2 cellular contexts compared by ENCODE assay signal in the genomic region with DNA sequence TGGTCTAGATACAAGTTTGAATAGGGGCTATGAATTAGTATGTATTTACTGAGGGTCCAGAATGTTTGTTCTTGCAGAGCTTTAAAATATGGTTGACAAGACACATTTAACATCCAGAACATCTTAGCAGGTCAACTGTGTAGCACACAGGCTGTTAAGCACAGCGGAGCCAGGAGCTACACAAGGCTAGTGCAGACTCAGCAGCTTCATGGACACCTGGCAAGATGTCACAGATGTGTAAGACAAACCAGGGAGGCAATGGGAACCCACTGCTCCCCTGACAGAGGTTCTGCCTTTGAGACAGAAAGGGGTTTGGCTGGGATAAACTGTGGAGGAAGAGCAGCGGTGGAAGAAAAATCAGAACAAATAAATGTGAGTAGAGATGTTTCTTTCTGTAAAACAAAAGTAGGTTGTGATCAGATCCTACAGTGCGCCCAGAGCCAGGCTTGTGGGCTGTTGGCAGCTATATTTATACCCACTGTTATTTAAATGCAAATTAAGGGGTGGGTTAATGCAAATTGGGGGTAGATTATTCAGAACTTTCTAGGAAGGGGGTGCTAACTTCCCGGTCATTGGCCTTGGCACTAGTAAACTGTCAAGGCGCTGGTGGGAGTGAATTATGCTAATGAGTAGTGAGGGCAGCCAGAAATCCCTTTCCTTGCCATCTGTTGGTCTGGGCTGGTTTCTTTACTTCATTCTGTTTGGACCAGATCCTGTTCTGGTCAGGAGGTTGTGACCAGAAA.
TF ChIP-seq lines count a peak whose summit lies in the region.

No MANE protein-coding gene starts in this region.

TF ChIP-seq in GM12891, 5 proteins besides CTCF, POLR2A, EP300 and RAD21:
- TF ChIP-seq PAX5 (IDR thresholded peaks at IDR 0.05; ENCODE audit: insufficient read depth, low read length, severe bottlenecking) (no peak), SPI1 (IDR thresholded peaks at IDR 0.05; ENCODE audit: low read depth, low read length) (no peak)

TF ChIP-seq in H1, 55 proteins besides CTCF, POLR2A, EP300 and RAD21:
- TF ChIP-seq NANOG (IDR thresholded peaks at IDR 0.05; ENCODE audit: insufficient read depth, low read depth, low read length, poor library complexity, severe bottlenecking) (no peak), POLR2AphosphoS5 (IDR thresholded peaks at IDR 0.05; ENCODE audit: low read depth, low read length) (no peak), TCF12 (IDR thresholded peaks at IDR 0.05; ENCODE audit: low read depth, low read length) (no peak), GABPA (IDR thresholded peaks at IDR 0.05; ENCODE audit: borderline replicate concordance, insufficient read depth, low read length) (no peak), YY1 (IDR thresholded peaks at IDR 0.05; ENCODE audit: low read depth, low read length) (no peak), BRCA1 (IDR thresholded peaks at IDR 0.05; ENCODE audit: low read depth, low read length) (no peak), CTBP2 (IDR thresholded peaks at IDR 0.05; ENCODE audit: borderline replicate concordance, insufficient read depth, insufficient read length, low read length) (no peak), CEBPB (IDR thresholded peaks at IDR 0.05; ENCODE audit: low read depth, low read length) (no peak), HDAC2 (IDR thresholded peaks at IDR 0.05; ENCODE audit: borderline replicate concordance in 1 of 2, low read depth in 2 of 2, low read length in 2 of 2) (no peak), RXRA (IDR thresholded peaks at IDR 0.05; ENCODE audit: insufficient read depth, low read depth, low read length) (no peak), JUN (IDR thresholded peaks at IDR 0.05; ENCODE audit: low read depth, low read length) (no peak), SIRT6 (IDR thresholded peaks at IDR 0.05; ENCODE audit: low read length) (no peak), TBP (IDR thresholded peaks at IDR 0.05; ENCODE audit: low read depth, low read length) (no peak), SP2 (IDR thresholded peaks at IDR 0.05; ENCODE audit: low read length) (no peak)
- TF ChIP-seq, protein P1, sequence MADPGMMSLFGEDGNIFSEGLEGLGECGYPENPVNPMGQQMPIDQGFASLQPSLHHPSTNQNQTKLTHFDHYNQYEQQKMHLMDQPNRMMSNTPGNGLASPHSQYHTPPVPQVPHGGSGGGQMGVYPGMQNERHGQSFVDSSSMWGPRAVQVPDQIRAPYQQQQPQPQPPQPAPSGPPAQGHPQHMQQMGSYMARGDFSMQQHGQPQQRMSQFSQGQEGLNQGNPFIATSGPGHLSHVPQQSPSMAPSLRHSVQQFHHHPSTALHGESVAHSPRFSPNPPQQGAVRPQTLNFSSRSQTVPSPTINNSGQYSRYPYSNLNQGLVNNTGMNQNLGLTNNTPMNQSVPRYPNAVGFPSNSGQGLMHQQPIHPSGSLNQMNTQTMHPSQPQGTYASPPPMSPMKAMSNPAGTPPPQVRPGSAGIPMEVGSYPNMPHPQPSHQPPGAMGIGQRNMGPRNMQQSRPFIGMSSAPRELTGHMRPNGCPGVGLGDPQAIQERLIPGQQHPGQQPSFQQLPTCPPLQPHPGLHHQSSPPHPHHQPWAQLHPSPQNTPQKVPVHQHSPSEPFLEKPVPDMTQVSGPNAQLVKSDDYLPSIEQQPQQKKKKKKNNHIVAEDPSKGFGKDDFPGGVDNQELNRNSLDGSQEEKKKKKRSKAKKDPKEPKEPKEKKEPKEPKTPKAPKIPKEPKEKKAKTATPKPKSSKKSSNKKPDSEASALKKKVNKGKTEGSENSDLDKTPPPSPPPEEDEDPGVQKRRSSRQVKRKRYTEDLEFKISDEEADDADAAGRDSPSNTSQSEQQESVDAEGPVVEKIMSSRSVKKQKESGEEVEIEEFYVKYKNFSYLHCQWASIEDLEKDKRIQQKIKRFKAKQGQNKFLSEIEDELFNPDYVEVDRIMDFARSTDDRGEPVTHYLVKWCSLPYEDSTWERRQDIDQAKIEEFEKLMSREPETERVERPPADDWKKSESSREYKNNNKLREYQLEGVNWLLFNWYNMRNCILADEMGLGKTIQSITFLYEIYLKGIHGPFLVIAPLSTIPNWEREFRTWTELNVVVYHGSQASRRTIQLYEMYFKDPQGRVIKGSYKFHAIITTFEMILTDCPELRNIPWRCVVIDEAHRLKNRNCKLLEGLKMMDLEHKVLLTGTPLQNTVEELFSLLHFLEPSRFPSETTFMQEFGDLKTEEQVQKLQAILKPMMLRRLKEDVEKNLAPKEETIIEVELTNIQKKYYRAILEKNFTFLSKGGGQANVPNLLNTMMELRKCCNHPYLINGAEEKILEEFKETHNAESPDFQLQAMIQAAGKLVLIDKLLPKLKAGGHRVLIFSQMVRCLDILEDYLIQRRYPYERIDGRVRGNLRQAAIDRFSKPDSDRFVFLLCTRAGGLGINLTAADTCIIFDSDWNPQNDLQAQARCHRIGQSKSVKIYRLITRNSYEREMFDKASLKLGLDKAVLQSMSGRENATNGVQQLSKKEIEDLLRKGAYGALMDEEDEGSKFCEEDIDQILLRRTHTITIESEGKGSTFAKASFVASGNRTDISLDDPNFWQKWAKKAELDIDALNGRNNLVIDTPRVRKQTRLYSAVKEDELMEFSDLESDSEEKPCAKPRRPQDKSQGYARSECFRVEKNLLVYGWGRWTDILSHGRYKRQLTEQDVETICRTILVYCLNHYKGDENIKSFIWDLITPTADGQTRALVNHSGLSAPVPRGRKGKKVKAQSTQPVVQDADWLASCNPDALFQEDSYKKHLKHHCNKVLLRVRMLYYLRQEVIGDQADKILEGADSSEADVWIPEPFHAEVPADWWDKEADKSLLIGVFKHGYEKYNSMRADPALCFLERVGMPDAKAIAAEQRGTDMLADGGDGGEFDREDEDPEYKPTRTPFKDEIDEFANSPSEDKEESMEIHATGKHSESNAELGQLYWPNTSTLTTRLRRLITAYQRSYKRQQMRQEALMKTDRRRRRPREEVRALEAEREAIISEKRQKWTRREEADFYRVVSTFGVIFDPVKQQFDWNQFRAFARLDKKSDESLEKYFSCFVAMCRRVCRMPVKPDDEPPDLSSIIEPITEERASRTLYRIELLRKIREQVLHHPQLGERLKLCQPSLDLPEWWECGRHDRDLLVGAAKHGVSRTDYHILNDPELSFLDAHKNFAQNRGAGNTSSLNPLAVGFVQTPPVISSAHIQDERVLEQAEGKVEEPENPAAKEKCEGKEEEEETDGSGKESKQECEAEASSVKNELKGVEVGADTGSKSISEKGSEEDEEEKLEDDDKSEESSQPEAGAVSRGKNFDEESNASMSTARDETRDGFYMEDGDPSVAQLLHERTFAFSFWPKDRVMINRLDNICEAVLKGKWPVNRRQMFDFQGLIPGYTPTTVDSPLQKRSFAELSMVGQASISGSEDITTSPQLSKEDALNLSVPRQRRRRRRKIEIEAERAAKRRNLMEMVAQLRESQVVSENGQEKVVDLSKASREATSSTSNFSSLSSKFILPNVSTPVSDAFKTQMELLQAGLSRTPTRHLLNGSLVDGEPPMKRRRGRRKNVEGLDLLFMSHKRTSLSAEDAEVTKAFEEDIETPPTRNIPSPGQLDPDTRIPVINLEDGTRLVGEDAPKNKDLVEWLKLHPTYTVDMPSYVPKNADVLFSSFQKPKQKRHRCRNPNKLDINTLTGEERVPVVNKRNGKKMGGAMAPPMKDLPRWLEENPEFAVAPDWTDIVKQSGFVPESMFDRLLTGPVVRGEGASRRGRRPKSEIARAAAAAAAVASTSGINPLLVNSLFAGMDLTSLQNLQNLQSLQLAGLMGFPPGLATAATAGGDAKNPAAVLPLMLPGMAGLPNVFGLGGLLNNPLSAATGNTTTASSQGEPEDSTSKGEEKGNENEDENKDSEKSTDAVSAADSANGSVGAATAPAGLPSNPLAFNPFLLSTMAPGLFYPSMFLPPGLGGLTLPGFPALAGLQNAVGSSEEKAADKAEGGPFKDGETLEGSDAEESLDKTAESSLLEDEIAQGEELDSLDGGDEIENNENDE (IDR thresholded peaks at IDR 0.05; ENCODE audit: insufficient replicate concordance, low read length) = no peak
- TF ChIP-seq, protein P2, sequence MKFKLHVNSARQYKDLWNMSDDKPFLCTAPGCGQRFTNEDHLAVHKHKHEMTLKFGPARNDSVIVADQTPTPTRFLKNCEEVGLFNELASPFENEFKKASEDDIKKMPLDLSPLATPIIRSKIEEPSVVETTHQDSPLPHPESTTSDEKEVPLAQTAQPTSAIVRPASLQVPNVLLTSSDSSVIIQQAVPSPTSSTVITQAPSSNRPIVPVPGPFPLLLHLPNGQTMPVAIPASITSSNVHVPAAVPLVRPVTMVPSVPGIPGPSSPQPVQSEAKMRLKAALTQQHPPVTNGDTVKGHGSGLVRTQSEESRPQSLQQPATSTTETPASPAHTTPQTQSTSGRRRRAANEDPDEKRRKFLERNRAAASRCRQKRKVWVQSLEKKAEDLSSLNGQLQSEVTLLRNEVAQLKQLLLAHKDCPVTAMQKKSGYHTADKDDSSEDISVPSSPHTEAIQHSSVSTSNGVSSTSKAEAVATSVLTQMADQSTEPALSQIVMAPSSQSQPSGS (IDR thresholded peaks at IDR 0.05; ENCODE audit: low read length) = no peak
